8 cellular contexts compared by ENCODE assay signal in genomic region chr13:51785592-51786424, GRCh38. TPM values are rescaled to one million over a fixed set of nuclear protein-coding genes. Genes with fewer than 3 reads are reported as not detected.
DNase-seq lines count a peak whose midpoint lies in the region; ATAC-seq and TF ChIP-seq lines count a peak whose summit lies in the region.

No MANE protein-coding gene starts in this region.

- H3K36me3 ChIP-seq in psoas muscle (ENCODE audit: insufficient read depth in 1 of 2, low read depth in 1 of 2): peaks cover 0 to 2% of the 10 kb centered on the region in 2 donors
- no peaks in the 10 kb centered on the region for H3K36me3 ChIP-seq in Karpas-422 (ENCODE audit: insufficient read depth, low read length)

- H3K27ac ChIP-seq in psoas muscle (no peak overlapping the region), Karpas-422 (ENCODE audit: low read length) (no peak overlapping the region)

- H4K20me1 ChIP-seq in Karpas-422 (ENCODE audit: insufficient read depth, low read depth, low read length): 0 out of 2 replicates have a peak, but pooled peaks cover 3% of the 10 kb centered on the region

- TF ChIP-seq CTCF in psoas muscle (IDR thresholded peaks at IDR 0.05): no peak

- DNase-seq in ELR (ENCODE audit: low read depth) (peak; percentile 55), NCI-H2227 treated with DMSO at 0.1 percent for 48 hours (lab: John Stamatoyannopoulos, UW) (peak; percentile 89), erythroblast (lab: John Stamatoyannopoulos, UW) (peak; percentile 79 to 82), psoas muscle (peak; percentile 48 to 72), middle frontal gyrus (ENCODE audit: extremely low spot score, low spot score) (no peak), Karpas-422 (no peak)
- DNase-seq in NK-92 treated with Interleukin-12 subunit alpha and Interleukin-12 subunit beta, amount 100 ng/mL, for 24 hours (lab: John Stamatoyannopoulos, UW): no peak

- H3K4me1 ChIP-seq in psoas muscle: peaks cover 8% of the 10 kb centered on the region
- H3K4me1 ChIP-seq in Karpas-422 (ENCODE audit: low read length): peaks cover 5% of the 10 kb centered on the region; the same call in 1 of the 2 replicates

- H3K79me2 ChIP-seq in Karpas-422 (ENCODE audit: low read length): no peaks in the 10 kb centered on the region

- no peak overlapping the region for H3K9ac ChIP-seq in Karpas-422 (ENCODE audit: low read length)

- H3K4me3 ChIP-seq in psoas muscle: no peak overlapping the region
- H3K4me3 ChIP-seq in Karpas-422 (ENCODE audit: low read length): no peak overlapping the region

- 12 to 15% (median 13%) methylated on average over 13 of the region's 13 CpGs for WGBS in psoas muscle, 3 donors

- no peaks in the 10 kb centered on the region for H3K9me3 ChIP-seq in psoas muscle
- no peaks in the 10 kb centered on the region for H3K9me3 ChIP-seq in Karpas-422 (ENCODE audit: low read length)

- H3K9me2 ChIP-seq in Karpas-422 (replicated peaks; ENCODE audit: insufficient read depth, low read length): no peaks in the 10 kb centered on the region

- no peaks in the 10 kb centered on the region for H3K27me3 ChIP-seq in psoas muscle (ENCODE audit: insufficient read depth in 3 of 3, low read length in 2 of 3)
- H3K27me3 ChIP-seq in Karpas-422 (ENCODE audit: low read length): no peaks in the 10 kb centered on the region

- no peak overlapping the region for H2AFZ ChIP-seq in Karpas-422 (ENCODE audit: low read length)

- no peak for TF ChIP-seq POLR2A in erythroblast (IDR thresholded peaks at IDR 0.05; ENCODE audit: low read length)

- intact Hi-C loops in psoas muscle (cut with DNase I): no loop called here

- H3K4me2 ChIP-seq in Karpas-422 (ENCODE audit: low read depth, low read length, poor library complexity, severe bottlenecking): no peak overlapping the region

- peak; percentile 25 to 79 (median 62) for ATAC-seq in psoas muscle
- no peak for ATAC-seq in HG03565 (IDR thresholded peaks at IDR 0.05; ENCODE audit: unreplicated experiment)

RNA-seq across cellular contexts. Expression of gene DHRS12, which starts 18.2 kb away (rescaled TPM):
- total RNA-seq in psoas muscle: 10 to 100 TPM in 1 of 4 donors, 1 to 10 TPM in 3; 4.1 to 10.1 (median 6.9) TPM
- 1 to 10 TPM; 3.4 to 4.9 (median 3.4) TPM for polyA plus RNA-seq in psoas muscle
- total RNA-seq in Karpas-422 (2014; rRNA removed; shearing (Covaris generic); ENCODE audit: low replicate concordance): 9.7 and 10.9 TPM in 2 replicates

RNA-seq across cellular contexts. Expression of gene TMEM272, which starts 59.2 kb away (rescaled TPM):
- total RNA-seq in psoas muscle: under 1 TPM in 3 of 4 donors, not detected in 1; 0.30 to 0.49 (median 0.30) TPM
- polyA plus RNA-seq in psoas muscle: under 1 TPM; 0.17 to 0.25 (median 0.18) TPM
- total RNA-seq in Karpas-422 (2014; rRNA removed; shearing (Covaris generic); ENCODE audit: low replicate concordance): 0.15 TPM in 1 of 2 replicates, not detected in the other

Comparison
In these comparisons a context has a peak if more than half of its experiments do, and no peak if none do; other contexts are left out.
1. DNase-seq: peak in ELR (single experiment), NCI-H2227 treated with DMSO at 0.1 percent for 48 hours (single experiment), erythroblast (2 of 2) and psoas muscle (2 of 2); none in middle frontal gyrus (single experiment), NK-92 treated with Interleukin-12 subunit alpha and Interleukin-12 subunit beta, amount 100 ng/mL, for 24 hours (single experiment) and Karpas-422 (single experiment).